Comparison of ENCODE assay signal across 17 cellular contexts in the genomic region with DNA sequence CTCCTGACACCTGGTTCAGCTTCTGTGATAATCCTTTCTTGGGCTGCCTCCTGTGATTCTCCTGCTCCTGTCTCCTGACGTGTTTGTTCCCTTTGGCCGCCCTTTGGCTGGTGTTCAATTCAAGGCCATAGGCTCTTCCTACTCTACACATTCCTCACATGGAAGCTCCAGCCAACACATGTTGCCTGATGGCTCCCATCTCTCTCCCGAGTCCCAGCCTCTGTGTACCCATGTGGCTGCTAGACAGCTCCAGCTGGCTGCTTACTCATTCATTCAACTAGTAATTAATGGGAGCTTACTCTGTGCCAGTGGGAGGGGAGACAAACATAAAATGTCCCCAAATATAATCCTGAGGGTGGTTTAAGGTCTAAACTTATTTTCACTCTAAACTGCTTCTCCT. TPM values are rescaled to one million over a fixed set of nuclear protein-coding genes. Genes with fewer than 3 reads are reported as not detected.
DNase-seq lines count a peak whose midpoint lies in the region; ATAC-seq and TF ChIP-seq lines count a peak whose summit lies in the region.
"Had no signal": no experiment of that assay in that cellular context is flagged by ENCODE, and none has a peak within 500 bp of the region (broad histone marks: within the 10 kb centered on the region; RNA-seq: fewer than 3 reads in every experiment).

No MANE protein-coding gene starts in this region.

- H4K8ac ChIP-seq in neuronal stem cell (ENCODE audit: low read depth, low read length): no peak overlapping the region

- H3K27ac ChIP-seq in neuronal stem cell (replicated peaks; ENCODE audit: low read length) (no peak overlapping the region), esophagus muscularis mucosa (replicated peaks in 1 of 4) (no peak overlapping the region)
- H3K27ac ChIP-seq: BLaER1, RWPE1, SJCRH30 had no signal

- no peak overlapping the region for H2BK15ac ChIP-seq in neuronal stem cell (ENCODE audit: low read length)

- intact Hi-C loops in esophagus muscularis mucosa (cut with DNase I): no loop called here

- TF ChIP-seq POLR2A in esophagus muscularis mucosa (IDR thresholded peaks at IDR 0.05; ENCODE audit: low read depth): no peak

- H3K9me3 Mint-ChIP-seq in effector memory CD8-positive, alpha-beta T cell: no peaks in the 10 kb centered on the region
- H3K9me3 Mint-ChIP-seq: CD8-positive, alpha-beta memory T cell had no signal

- ATAC-seq in effector memory CD8-positive, alpha-beta T cell (replicated peaks): no peak
- ATAC-seq: PC-3 had no signal

- H3K23ac ChIP-seq in neuronal stem cell (ENCODE audit: low read depth, low read length, poor library complexity): peak overlapping the region; percentile 55

- peaks cover 49% of the 10 kb centered on the region for H3K36me3 Mint-ChIP-seq in effector memory CD8-positive, alpha-beta T cell (ENCODE audit: insufficient read depth)

- no peaks in the 10 kb centered on the region for H3K9me3 ChIP-seq in neuronal stem cell (replicated peaks in 1 of 2; ENCODE audit: control insufficient read depth in 2 of 2, insufficient read depth in 1 of 2, low read depth in 1 of 2, low read length in 2 of 2)
- no peaks in the 10 kb centered on the region for H3K9me3 ChIP-seq in esophagus muscularis mucosa
- H3K9me3 ChIP-seq: BLaER1, SJCRH30 had no signal

- H2BK120ac ChIP-seq in neuronal stem cell (ENCODE audit: low read depth, low read length): no peak overlapping the region

- H4K91ac ChIP-seq in neuronal stem cell (ENCODE audit: low read depth, low read length, poor library complexity): no peak overlapping the region

- H3K27ac Mint-ChIP-seq in effector memory CD8-positive, alpha-beta T cell: peak overlapping the region; percentile 7 to 33

- no peaks in the 10 kb centered on the region for H3K27me3 Mint-ChIP-seq in effector memory CD8-positive, alpha-beta T cell
- H3K27me3 Mint-ChIP-seq: CD8-positive, alpha-beta memory T cell had no signal

- no peak for TF ChIP-seq EP300 in esophagus muscularis mucosa (IDR thresholded peaks at IDR 0.05)

- no peak overlapping the region for H3K4me2 ChIP-seq in neuronal stem cell (ENCODE audit: insufficient read depth, low read length, poor library complexity, severe bottlenecking)
- H3K4me2 ChIP-seq: BLaER1 had no signal

- no peaks in the 10 kb centered on the region for H3K4me1 ChIP-seq in neuronal stem cell (ENCODE audit: control insufficient read depth in 2 of 2, insufficient read depth in 1 of 2, low read depth in 1 of 2, low read length in 2 of 2)
- H3K4me1 ChIP-seq in esophagus muscularis mucosa: no peaks in the 10 kb centered on the region
- H3K4me1 ChIP-seq: BLaER1, SJCRH30 had no signal

- H3K14ac ChIP-seq in neuronal stem cell (ENCODE audit: low read length): no peak overlapping the region

- DNase-seq in EH (ENCODE audit: low read depth) (peak; percentile 11), NCI-H1694 treated with DMSO at 0.1 percent for 48 hours (lab: John Stamatoyannopoulos, UW) (peak; percentile 0), neuronal stem cell (ENCODE audit: low spot score) (no peak), SIG-M5 (lab: John Stamatoyannopoulos, UW) (no peak), foreskin melanocyte (no peak), esophagus muscularis mucosa (ENCODE audit: extremely low spot score) (no peak)
- no peak for DNase-seq in effector memory CD8-positive, alpha-beta T cell
- DNase-seq: CD8-positive, alpha-beta memory T cell; DMS79; H7; NCI-H2029; NCI-H510A treated with DMSO at 0.1 percent for 48 hours; NCI-H82; PC-3; SJCRH30 had no signal

- H2BK12ac ChIP-seq in neuronal stem cell (ENCODE audit: low read length): no peak overlapping the region

- no peak overlapping the region for H3K4me3 Mint-ChIP-seq in effector memory CD8-positive, alpha-beta T cell
- H3K4me3 Mint-ChIP-seq: CD8-positive, alpha-beta memory T cell had no signal

- no peak overlapping the region for H2AFZ ChIP-seq in neuronal stem cell (ENCODE audit: low read length)

- peaks cover 12 to 62% of the 10 kb centered on the region in 2 donors for H3K36me3 ChIP-seq in neuronal stem cell (replicated peaks in 1 of 2; ENCODE audit: control insufficient read depth in 2 of 2, insufficient read depth in 2 of 2, low read length in 2 of 2)
- H3K36me3 ChIP-seq in esophagus muscularis mucosa: peaks cover 35 to 81% (median 62%) of the 10 kb centered on the region in 4 donors

- peaks cover 0 to 4% of the 10 kb centered on the region in 2 donors for H3K4me1 Mint-ChIP-seq in effector memory CD8-positive, alpha-beta T cell (ENCODE audit: low read depth in 2 of 2)
- H3K4me1 Mint-ChIP-seq: CD8-positive, alpha-beta memory T cell had no signal

- H3K9ac ChIP-seq in neuronal stem cell (ENCODE audit: low read depth, low read length, poor library complexity): peak overlapping the region; percentile 60
- H3K9ac ChIP-seq: BLaER1 had no signal

- no CpG with 5 or more reads among the region's 3 CpGs for WGBS in neuronal stem cell (ENCODE audit: extremely low coverage in 2 of 2, insufficient read length in 2 of 2, insufficient replicate concordance in 1 of 2), 2 donors
- WGBS in esophagus muscularis mucosa: 66% methylated on average over 3 of the region's 3 CpGs

- no peak for TF ChIP-seq CTCF in esophagus muscularis mucosa (IDR thresholded peaks at IDR 0.05)

- no peak overlapping the region for H3K4ac ChIP-seq in neuronal stem cell (ENCODE audit: low read length)

- H2BK5ac ChIP-seq in neuronal stem cell (ENCODE audit: low read length): peak overlapping the region; percentile 24

- no peak overlapping the region for H2AK5ac ChIP-seq in neuronal stem cell (ENCODE audit: low read depth, low read length)

- H3K4me3 ChIP-seq in neuronal stem cell (ENCODE audit: low read length in 2 of 2) (no peak overlapping the region), esophagus muscularis mucosa (no peak overlapping the region)
- H3K4me3 ChIP-seq: BLaER1, SJCRH30 had no signal

- no peaks in the 10 kb centered on the region for H3K79me1 ChIP-seq in neuronal stem cell (ENCODE audit: low read depth, low read length)

- H3K18ac ChIP-seq in neuronal stem cell (ENCODE audit: low read length): no peak overlapping the region

- H3K27me3 ChIP-seq in neuronal stem cell (ENCODE audit: control insufficient read depth in 3 of 3, insufficient read depth in 3 of 3, low read depth in 1 of 3, low read length in 3 of 3) (no peaks in the 10 kb centered on the region), esophagus muscularis mucosa (no peaks in the 10 kb centered on the region)
- H3K27me3 ChIP-seq: BLaER1, SJCRH30 had no signal

RNA-seq across cellular contexts. Expression of a gene that starts 9.2 kb away (rescaled TPM):
- polyA plus RNA-seq in neuronal stem cell (2013, experiment 1 of 2): 41.3 TPM
- 42.4 TPM for polyA plus RNA-seq in neuronal stem cell (2013, experiment 2 of 2)
- 10 to 100 TPM; 11.8 to 22.8 (median 14.2) TPM for total RNA-seq in esophagus muscularis mucosa

RNA-seq across cellular contexts. Expression of a gene that starts 28.2 kb away (rescaled TPM):
- polyA plus RNA-seq in neuronal stem cell (2013, experiment 1 of 2): 18.8 TPM
- 20.1 TPM for polyA plus RNA-seq in neuronal stem cell (2013, experiment 2 of 2)
- 100 to 1,000 TPM in 1 of 4 donors, 10 to 100 TPM in 3; 72.3 to 117 (median 78.9) TPM for total RNA-seq in esophagus muscularis mucosa

Comparison
In these comparisons a context has a peak if more than half of its experiments do, and no peak if none do; other contexts are left out.
1. DNase-seq: peak in EH (single experiment) and NCI-H1694 treated with DMSO at 0.1 percent for 48 hours (single experiment); none in effector memory CD8-positive, alpha-beta T cell (0 of 3), neuronal stem cell (single experiment), SIG-M5 (single experiment), foreskin melanocyte (single experiment) and esophagus muscularis mucosa (single experiment).